Comparison of ENCODE assay signal across 28 cellular contexts in genomic region chr6:122641818-122642217, GRCh38. TPM values are rescaled to one million over a fixed set of nuclear protein-coding genes. Genes with fewer than 3 reads are reported as not detected.
"Had no signal": no experiment of that assay in that cellular context is flagged by ENCODE, and none has a peak within 500 bp of the region (broad histone marks: within the 10 kb centered on the region; RNA-seq: fewer than 3 reads in every experiment).

No MANE protein-coding gene starts in this region.

- H3K4me1 ChIP-seq: ascending aorta, esophagus squamous epithelium had no signal

- ATAC-seq: activated CD4-positive, alpha-beta T cell treated with anti-CD3 and anti-CD28 coated beads for 36 hours; activated naive CD4-positive, alpha-beta T cell treated with anti-CD3 and anti-CD28 coated beads, Interleukin-2, amount 50 U/mL, for 72 hours; activated T-cell treated with anti-CD3 and anti-CD28 coated beads, Interleukin-2, amount 50 U/mL, for 72 hours; T-helper 17 cell had no signal

- H3K4me3 Mint-ChIP-seq: activated CD4-positive, alpha-beta memory T cell treated with anti-CD3 and anti-CD28 coated beads for 36 hours; activated CD4-positive, alpha-beta T cell treated with anti-CD3 and anti-CD28 coated beads for 36 hours; activated CD4-positive, alpha-beta T cell treated with anti-CD3 and anti-CD28 coated beads, Interleukin-2, amount 10 ng/mL, durations not matched to agents 24 days and 14 days; activated naive CD4-positive, alpha-beta T cell treated with anti-CD3 and anti-CD28 coated beads, Interleukin-2, amount 10 ng/mL, durations not matched to agents 7 days and 5 days; activated naive CD8-positive, alpha-beta T cell treated with anti-CD3 and anti-CD28 coated beads, Interleukin-2, amount 10 ng/mL, durations not matched to agents 7 days and 5 days; activated T-cell treated with anti-CD3 and anti-CD28 coated beads, Interleukin-2, amount 50 U/mL, for 24 hours; activated T-cell treated with anti-CD3 and anti-CD28 coated beads, Interleukin-2, amount 50 U/mL, for 72 hours; central memory CD8-positive, alpha-beta T cell; dendritic cell treated with granulocyte-macrophage colony-stimulating factor and Interleukin-4, amounts not matched to agents 40 ng/mL and 50 ng/mL, for 4 days; T-helper 17 cell; T-helper 2 cell treated with Interferon-gamma antibody and Interleukin-4, amounts not matched to agents 5 μg/mL and 100 μg/mL, for 36 hours had no signal

- H3K9me3 Mint-ChIP-seq: activated CD4-positive, alpha-beta memory T cell treated with anti-CD3 and anti-CD28 coated beads for 36 hours; activated CD4-positive, alpha-beta T cell treated with anti-CD3 and anti-CD28 coated beads, Interleukin-2, amount 10 ng/mL, durations not matched to agents 24 days and 14 days; activated naive CD4-positive, alpha-beta T cell treated with anti-CD3 and anti-CD28 coated beads, Interleukin-2, amount 10 ng/mL, durations not matched to agents 7 days and 5 days; activated naive CD4-positive, alpha-beta T cell treated with anti-CD3 and anti-CD28 coated beads, Interleukin-2, amount 50 U/mL, for 72 hours; activated naive CD8-positive, alpha-beta T cell treated with anti-CD3 and anti-CD28 coated beads, Interleukin-2, amount 10 ng/mL, durations not matched to agents 7 days and 5 days; activated T-cell treated with anti-CD3 and anti-CD28 coated beads, Interleukin-2, amount 50 U/mL, for 24 hours; activated T-cell treated with anti-CD3 and anti-CD28 coated beads, Interleukin-2, amount 50 U/mL, for 72 hours; central memory CD8-positive, alpha-beta T cell; dendritic cell treated with granulocyte-macrophage colony-stimulating factor and Interleukin-4, amounts not matched to agents 40 ng/mL and 50 ng/mL, for 4 days; T-helper 2 cell treated with Interferon-gamma antibody and Interleukin-4, amounts not matched to agents 5 μg/mL and 100 μg/mL, for 36 hours had no signal

- H3K36me3 ChIP-seq: ascending aorta, brain microvascular endothelial cell, esophagus squamous epithelium had no signal

- H3K4me1 Mint-ChIP-seq: activated CD4-positive, alpha-beta T cell treated with anti-CD3 and anti-CD28 coated beads for 36 hours; activated CD4-positive, alpha-beta T cell treated with anti-CD3 and anti-CD28 coated beads, Interleukin-2, amount 10 ng/mL, durations not matched to agents 24 days and 14 days; activated naive CD4-positive, alpha-beta T cell treated with anti-CD3 and anti-CD28 coated beads, Interleukin-2, amount 10 ng/mL, durations not matched to agents 7 days and 5 days; activated naive CD8-positive, alpha-beta T cell treated with anti-CD3 and anti-CD28 coated beads, Interleukin-2, amount 10 ng/mL, durations not matched to agents 7 days and 5 days; central memory CD8-positive, alpha-beta T cell; T-helper 17 cell had no signal

- H3K27me3 ChIP-seq: ascending aorta, brain microvascular endothelial cell, dorsolateral prefrontal cortex, esophagus squamous epithelium had no signal

- H3K27me3 Mint-ChIP-seq: activated CD4-positive, alpha-beta memory T cell treated with anti-CD3 and anti-CD28 coated beads for 36 hours; activated CD4-positive, alpha-beta T cell treated with anti-CD3 and anti-CD28 coated beads for 36 hours; activated CD4-positive, alpha-beta T cell treated with anti-CD3 and anti-CD28 coated beads, Interleukin-2, amount 10 ng/mL, durations not matched to agents 24 days and 14 days; activated naive CD4-positive, alpha-beta T cell treated with anti-CD3 and anti-CD28 coated beads, Interleukin-2, amount 10 ng/mL, durations not matched to agents 7 days and 5 days; activated T-cell treated with anti-CD3 and anti-CD28 coated beads, Interleukin-2, amount 50 U/mL, for 24 hours; central memory CD8-positive, alpha-beta T cell had no signal

- H3K27ac ChIP-seq: ascending aorta, brain microvascular endothelial cell, coronary artery, dorsolateral prefrontal cortex, esophagus squamous epithelium had no signal

- H3K9me3 ChIP-seq: ascending aorta, esophagus squamous epithelium had no signal

- DNase-seq: activated CD4-positive, alpha-beta memory T cell treated with anti-CD3 and anti-CD28 coated beads for 36 hours; activated CD4-positive, alpha-beta T cell treated with anti-CD3 and anti-CD28 coated beads for 36 hours; activated CD4-positive, alpha-beta T cell treated with anti-CD3 and anti-CD28 coated beads, Interleukin-2, amount 10 ng/mL, durations not matched to agents 24 days and 14 days; activated CD4-positive, CD25-positive, alpha-beta regulatory T cell; activated CD4-positive, CD25-positive, alpha-beta regulatory T cell treated with anti-CD3 and anti-CD28 coated beads, Interleukin-2, amount 50 U/mL, for 72 hours; activated CD8-positive, alpha-beta memory T cell treated with anti-CD3 and anti-CD28 coated beads, Interleukin-2, amount 50 U/mL, for 48 hours; activated gamma-delta T cell; activated naive CD4-positive, alpha-beta T cell; activated naive CD4-positive, alpha-beta T cell treated with anti-CD3 and anti-CD28 coated beads, Interleukin-2, amount 10 ng/mL, durations not matched to agents 7 days and 5 days; activated naive CD8-positive, alpha-beta T cell treated with anti-CD3 and anti-CD28 coated beads, Interleukin-2, amount 10 ng/mL, durations not matched to agents 7 days and 5 days; activated T-cell treated with anti-CD3 and anti-CD28 coated beads for 4 hours; activated T-cell treated with anti-CD3 and anti-CD28 coated beads, Interleukin-2, amount 50 U/mL, for 24 hours; activated T-cell treated with anti-CD3 and anti-CD28 coated beads, Interleukin-2, amount 50 U/mL, for 72 hours; brain microvascular endothelial cell; dorsolateral prefrontal cortex; effector memory CD4-positive, alpha-beta T cell; esophagus squamous epithelium; foreskin fibroblast; head of caudate nucleus; T-helper 1 cell; T-helper 17 cell; T1000 had no signal

- H3K36me3 Mint-ChIP-seq: activated CD4-positive, alpha-beta memory T cell treated with anti-CD3 and anti-CD28 coated beads for 36 hours; activated naive CD4-positive, alpha-beta T cell treated with anti-CD3 and anti-CD28 coated beads, Interleukin-2, amount 10 ng/mL, durations not matched to agents 7 days and 5 days; activated naive CD4-positive, alpha-beta T cell treated with anti-CD3 and anti-CD28 coated beads, Interleukin-2, amount 50 U/mL, for 72 hours; activated naive CD8-positive, alpha-beta T cell treated with anti-CD3 and anti-CD28 coated beads, Interleukin-2, amount 10 ng/mL, durations not matched to agents 7 days and 5 days had no signal

- H3K4me3 ChIP-seq: ascending aorta, coronary artery, dorsolateral prefrontal cortex, esophagus squamous epithelium had no signal

- H3K27ac Mint-ChIP-seq: activated CD4-positive, alpha-beta memory T cell treated with anti-CD3 and anti-CD28 coated beads for 36 hours; activated CD4-positive, alpha-beta T cell treated with anti-CD3 and anti-CD28 coated beads for 36 hours; activated CD4-positive, alpha-beta T cell treated with anti-CD3 and anti-CD28 coated beads, Interleukin-2, amount 10 ng/mL, durations not matched to agents 24 days and 14 days; activated naive CD4-positive, alpha-beta T cell treated with anti-CD3 and anti-CD28 coated beads, Interleukin-2, amount 10 ng/mL, durations not matched to agents 7 days and 5 days; activated naive CD4-positive, alpha-beta T cell treated with anti-CD3 and anti-CD28 coated beads, Interleukin-2, amount 50 U/mL, for 72 hours; activated naive CD8-positive, alpha-beta T cell treated with anti-CD3 and anti-CD28 coated beads, Interleukin-2, amount 10 ng/mL, durations not matched to agents 7 days and 5 days; activated T-cell treated with anti-CD3 and anti-CD28 coated beads, Interleukin-2, amount 50 U/mL, for 24 hours; activated T-cell treated with anti-CD3 and anti-CD28 coated beads, Interleukin-2, amount 50 U/mL, for 72 hours; dendritic cell treated with granulocyte-macrophage colony-stimulating factor and Interleukin-4, amounts not matched to agents 40 ng/mL and 50 ng/mL, for 4 days; T-helper 17 cell; T-helper 2 cell treated with Interferon-gamma antibody and Interleukin-4, amounts not matched to agents 5 μg/mL and 100 μg/mL, for 36 hours had no signal

RNA-seq across cellular contexts. Expression of gene PKIB, which starts 31.6 kb away (rescaled TPM):
- total RNA-seq: activated CD4-positive, alpha-beta T cell treated with anti-CD3 and anti-CD28 coated beads, Interleukin-2, amount 10 ng/mL, durations not matched to agents 24 days and 14 days; ascending aorta had no signal
